24 cellular contexts compared by ENCODE assay signal in genomic region chr2:238022594-238023157, GRCh38.
"Had no signal": no experiment of that assay in that cellular context is flagged by ENCODE, and none has a peak within 500 bp of the region (broad histone marks: within the 10 kb centered on the region; RNA-seq: fewer than 3 reads in every experiment).

No MANE protein-coding gene starts in this region.

- H3K4me1 Mint-ChIP-seq: activated B cell treated with CpG ODN at 0.5 μM for 24 hours, brain had no signal

- H3K9me3 ChIP-seq: left lung, ovary, prostate gland, stomach, transverse colon, uterus had no signal

- H3K27me3 Mint-ChIP-seq: activated B cell treated with CpG ODN at 0.5 μM for 24 hours; activated CD4-positive, alpha-beta memory T cell treated with anti-CD3 and anti-CD28 coated beads for 36 hours; brain; naive thymus-derived CD4-positive, alpha-beta T cell had no signal

- H3K4me3 ChIP-seq: left lung, lung, ovary, prostate gland, stomach, transverse colon, uterus had no signal

- ATAC-seq: left lung; naive thymus-derived CD4-positive, alpha-beta T cell had no signal

- H3K4me3 Mint-ChIP-seq: activated B cell treated with CpG ODN at 0.5 μM for 24 hours; activated CD4-positive, alpha-beta memory T cell treated with anti-CD3 and anti-CD28 coated beads for 36 hours; activated naive CD4-positive, alpha-beta T cell treated with anti-CD3 and anti-CD28 coated beads for 36 hours; brain; naive thymus-derived CD4-positive, alpha-beta T cell; T-helper 1 cell treated with Interleukin-12 subunit alpha and Interleukin-12 subunit beta and Interleukin-4 antibody, amounts not matched to agents 30 μg/mL and 1 μg/mL, for 36 hours had no signal

- H3K9me3 Mint-ChIP-seq: activated B cell treated with CpG ODN at 0.5 μM for 24 hours; activated CD4-positive, alpha-beta memory T cell treated with anti-CD3 and anti-CD28 coated beads for 36 hours; activated naive CD4-positive, alpha-beta T cell treated with anti-CD3 and anti-CD28 coated beads for 36 hours; brain; naive thymus-derived CD4-positive, alpha-beta T cell; T-helper 1 cell treated with Interleukin-12 subunit alpha and Interleukin-12 subunit beta and Interleukin-4 antibody, amounts not matched to agents 30 μg/mL and 1 μg/mL, for 36 hours had no signal

- H3K27me3 ChIP-seq: left lung, ovary, stomach, transverse colon, uterus had no signal

- H3K27ac Mint-ChIP-seq: activated B cell treated with CpG ODN at 0.5 μM for 24 hours; activated CD4-positive, alpha-beta memory T cell treated with anti-CD3 and anti-CD28 coated beads for 36 hours; activated naive CD4-positive, alpha-beta T cell treated with anti-CD3 and anti-CD28 coated beads for 36 hours; brain; naive thymus-derived CD4-positive, alpha-beta T cell; T-helper 1 cell treated with Interleukin-12 subunit alpha and Interleukin-12 subunit beta and Interleukin-4 antibody, amounts not matched to agents 30 μg/mL and 1 μg/mL, for 36 hours had no signal

- H3K4me1 ChIP-seq: left lung, prostate gland, stomach, transverse colon, uterus had no signal

- DNase-seq: activated B cell treated with CpG ODN at 0.5 μM for 24 hours; activated CD4-positive, alpha-beta memory T cell treated with anti-CD3 and anti-CD28 coated beads for 36 hours; activated CD4-positive, alpha-beta T cell treated with anti-CD3 and anti-CD28 coated beads for 4 hours; activated effector memory CD4-positive, alpha-beta T cell treated with Interleukin-2 at 50 U/mL for 16 hours; activated naive CD4-positive, alpha-beta T cell treated with anti-CD3 and anti-CD28 coated beads for 36 hours; activated T-cell treated with anti-CD3 and anti-CD28 coated beads, Interleukin-2, amount 50 U/mL, for 1 hour; anterior cingulate cortex; caudate nucleus; dermis blood vessel endothelial cell; effector CD8-positive, alpha-beta T cell; foreskin melanocyte; kidney glomerular epithelial cell; left lung; naive thymus-derived CD4-positive, alpha-beta T cell; ovary; stimulated activated CD4-positive, alpha-beta T cell treated with anti-CD3 and anti-CD28 coated beads, Interleukin-12 subunit alpha, Interleukin-12 subunit beta, amount 100 ng/mL, for 4 hours; stimulated activated CD4-positive, alpha-beta T cell treated with anti-CD3 and anti-CD28 coated beads, Interleukin-4, amount 100 ng/mL, for 4 hours; stomach; transverse colon; uterus had no signal

- H3K27ac ChIP-seq: left lung, ovary, prostate gland, stomach, transverse colon, uterus had no signal

- H3K36me3 ChIP-seq: ovary, prostate gland, uterus had no signal
